In the genomic region with DNA sequence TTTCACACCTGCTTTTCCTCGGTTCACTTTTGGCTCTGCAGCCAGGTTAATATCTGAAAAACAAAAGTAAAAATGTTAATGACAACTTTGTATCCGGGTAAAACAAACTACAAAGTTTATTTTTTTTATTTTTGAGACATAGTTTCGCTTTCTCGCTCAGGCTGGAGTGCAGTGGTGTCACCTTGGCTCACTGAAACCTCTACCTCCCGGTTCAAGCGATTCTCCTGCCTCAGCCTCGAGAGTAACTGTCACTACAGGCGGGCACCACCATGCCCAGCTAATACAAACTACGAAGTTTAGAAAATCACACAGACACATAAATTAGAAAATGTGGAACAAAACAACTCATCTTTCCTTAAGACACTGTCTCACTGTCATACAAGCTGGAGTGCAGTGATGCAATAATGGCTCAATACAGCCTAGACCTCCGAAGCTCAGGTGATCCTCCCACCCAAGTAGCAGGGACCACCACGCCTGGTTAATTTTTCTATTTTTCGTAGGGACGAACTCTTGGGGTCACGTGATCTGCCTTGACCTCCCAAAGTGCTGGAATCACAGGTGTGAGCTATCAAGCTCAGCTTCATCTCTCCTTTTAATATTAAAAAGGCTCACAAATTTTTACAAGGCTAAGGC, we compare ENCODE assay signal across 1 cellular context.
A peak's percentile ranks its signal among the peaks of the same experiment; 100 is the strongest.
TF ChIP-seq lines count a peak whose summit lies in the region.

No MANE protein-coding gene starts in this region.

TF ChIP-seq in K562, 482 proteins besides CTCF, POLR2A, EP300 and RAD21:
- peak; percentile 40; the same call in 1 of the 2 replicates for TF ChIP-seq ATF3 (IDR thresholded peaks at IDR 0.05)
- TF ChIP-seq ATF3 (CRISPR knock-in tag; conservative IDR thresholded peaks at IDR 0.05): no peak
- no peak for TF ChIP-seq ZNF311 (CRISPR knock-in tag; IDR thresholded peaks at IDR 0.05)
- TF ChIP-seq CEBPG (CRISPR knock-in tag; IDR thresholded peaks at IDR 0.05): peak; percentile 52; the same call in 1 of the 2 replicates
- TF ChIP-seq CEBPG (tag; conservative IDR thresholded peaks at IDR 0.05 in 1 of 2, IDR thresholded peaks at IDR 0.05 in 1 of 2): no peak
TF ChIP-seq in K562: peak in this region for 2.
